In the genomic region with DNA sequence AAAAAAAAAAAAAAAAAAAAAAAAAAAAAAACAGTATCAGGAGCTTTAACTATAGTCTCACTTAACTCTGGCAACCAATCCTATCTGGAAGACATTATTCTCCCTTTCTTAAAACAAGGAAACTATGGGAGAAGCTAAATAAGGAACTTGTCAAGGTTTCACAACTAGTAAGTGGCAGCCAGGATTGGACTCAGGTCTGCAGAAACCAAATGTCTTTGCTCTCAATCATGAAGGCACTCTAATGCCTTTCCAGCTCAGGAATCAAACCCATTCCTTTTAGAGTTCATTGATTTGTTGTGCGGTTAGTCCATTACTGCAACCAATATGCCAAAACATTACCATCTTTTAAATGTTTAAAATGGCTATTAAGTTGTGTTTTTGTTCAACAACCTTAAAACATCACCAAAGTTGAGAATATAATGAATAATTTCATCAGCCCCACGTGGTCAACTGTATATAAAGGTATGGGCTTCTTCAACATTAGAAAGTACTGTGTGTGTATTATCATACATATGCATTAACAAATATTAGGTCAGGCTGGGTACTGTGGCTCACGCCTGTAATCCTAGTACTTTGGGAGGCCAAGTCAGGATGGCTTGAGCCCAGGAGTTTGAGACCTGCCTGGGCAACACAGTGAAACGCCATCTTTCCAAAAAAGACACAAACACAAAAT, we compare ENCODE assay signal across 10 cellular contexts. TPM values are rescaled to one million over a fixed set of nuclear protein-coding genes. Genes with fewer than 3 reads are reported as not detected.
DNase-seq lines count a peak whose midpoint lies in the region; ATAC-seq and TF ChIP-seq lines count a peak whose summit lies in the region.
"Had no signal": no experiment of that assay in that cellular context is flagged by ENCODE, and none has a peak within 500 bp of the region (broad histone marks: within the 10 kb centered on the region; RNA-seq: fewer than 3 reads in every experiment).

No MANE protein-coding gene starts in this region.

- no peak for ATAC-seq in activated naive CD8-positive, alpha-beta T cell treated with anti-CD3 and anti-CD28 coated beads, Interleukin-2, amount 10 ng/mL, durations not matched to agents 7 days and 5 days (ENCODE audit: low read depth)
- ATAC-seq in lower lobe of right lung (no peak), GM18498 (IDR thresholded peaks at IDR 0.05; ENCODE audit: unreplicated experiment) (no peak)

- H3K27me3 Mint-ChIP-seq in activated naive CD8-positive, alpha-beta T cell treated with anti-CD3 and anti-CD28 coated beads, Interleukin-2, amount 10 ng/mL, durations not matched to agents 7 days and 5 days = no peaks in the 10 kb centered on the region

- peak overlapping the region; percentile 97 for H3K4me3 Mint-ChIP-seq in activated naive CD8-positive, alpha-beta T cell treated with anti-CD3 and anti-CD28 coated beads, Interleukin-2, amount 10 ng/mL, durations not matched to agents 7 days and 5 days

- H3K27ac ChIP-seq in ACC112 (ENCODE audit: low read depth, low read length) (no peak overlapping the region), HEK293 (ENCODE audit: extremely low read depth, low read depth, low read length) (no peak overlapping the region), lower lobe of right lung (no peak overlapping the region)

- peaks cover 53% of the 10 kb centered on the region for H3K79me2 ChIP-seq in ACC112 (ENCODE audit: control insufficient read depth, insufficient read depth, low read length, unreplicated experiment)

- no peak for DNase-seq in activated naive CD8-positive, alpha-beta T cell treated with anti-CD3 and anti-CD28 coated beads, Interleukin-2, amount 10 ng/mL, durations not matched to agents 7 days and 5 days
- DNase-seq in lower lobe of right lung (no peak), superior temporal gyrus (ENCODE audit: extremely low spot score) (no peak), NCI-H748 (lab: John Stamatoyannopoulos, UW; ENCODE audit: unreplicated experiment) (no peak)
- no peak for DNase-seq in stimulated activated CD4-positive, alpha-beta T cell treated with anti-CD3 and anti-CD28 coated beads, Interleukin-4, amount 100 ng/mL, for 4 hours
- DNase-seq: head of caudate nucleus, NCI-H2029 had no signal

- no peak overlapping the region for H2AFZ ChIP-seq in ACC112 (ENCODE audit: low read length, unreplicated experiment)

- H3K4me1 ChIP-seq in ACC112 (ENCODE audit: control insufficient read depth, insufficient read depth, low read length, unreplicated experiment) (peaks cover 15% of the 10 kb centered on the region), HEK293 (ENCODE audit: control insufficient read depth, insufficient read depth, low read length) (no peaks in the 10 kb centered on the region), lower lobe of right lung (peaks cover 30% of the 10 kb centered on the region)

- H3K9me3 Mint-ChIP-seq in activated naive CD8-positive, alpha-beta T cell treated with anti-CD3 and anti-CD28 coated beads, Interleukin-2, amount 10 ng/mL, durations not matched to agents 7 days and 5 days = no peaks in the 10 kb centered on the region

- no peaks in the 10 kb centered on the region for H3K36me3 ChIP-seq in ACC112 (ENCODE audit: insufficient read depth, low read length)
- peaks cover 2 to 8% of the 10 kb centered on the region in 2 experiments; a peak in 2 of 3 replicates for H3K36me3 ChIP-seq in HEK293 (ENCODE audit: control insufficient read depth in 2 of 2, insufficient read depth in 1 of 2, low read length in 2 of 2)
- H3K36me3 ChIP-seq in lower lobe of right lung = peaks cover 12% of the 10 kb centered on the region

- H3K4me3 ChIP-seq in ACC112 (ENCODE audit: low read depth, low read length) (peak overlapping the region; percentile 96), HEK293 (ENCODE audit: low read depth, low read length) (peak overlapping the region; percentile 89), lower lobe of right lung (peak overlapping the region; percentile 82)

- H3K9me3 ChIP-seq in HEK293 (ENCODE audit: control insufficient read depth, insufficient read depth, low read depth, low read length) (no peaks in the 10 kb centered on the region), lower lobe of right lung (no peaks in the 10 kb centered on the region)

- H3K4me1 Mint-ChIP-seq in activated naive CD8-positive, alpha-beta T cell treated with anti-CD3 and anti-CD28 coated beads, Interleukin-2, amount 10 ng/mL, durations not matched to agents 7 days and 5 days = peaks cover 15% of the 10 kb centered on the region

- TF ChIP-seq CTCF in HEK293 (tag by site-specific recombination; IDR thresholded peaks at IDR 0.05) = no peak
- no peak for TF ChIP-seq CTCF in lower lobe of right lung (IDR thresholded peaks at IDR 0.05)

- intact Hi-C loops in lower lobe of right lung (cut with DNase I) = no loop called here

- H3K27ac Mint-ChIP-seq in activated naive CD8-positive, alpha-beta T cell treated with anti-CD3 and anti-CD28 coated beads, Interleukin-2, amount 10 ng/mL, durations not matched to agents 7 days and 5 days = peak overlapping the region; percentile 97

- CTCF ChIA-PET in HEK293 (lab: Yijun Ruan, JAX) = interaction anchor here (0.8 kb wide), 1 partner anchor 182 kb away, joined by 3 read pairs; no protein-coding TSS in a partner anchor

- H3K27me3 ChIP-seq in ACC112 (ENCODE audit: insufficient read depth, low read length) (no peaks in the 10 kb centered on the region), lower lobe of right lung (ENCODE audit: low read depth) (no peaks in the 10 kb centered on the region)

- POLR2A ChIA-PET in HEK293 (lab: Yijun Ruan, JAX) = interaction anchor here (0.6 kb wide), 3 partner anchors 32 to 679 kb away, joined by 3 to 6 read pairs (median 4); no protein-coding TSS in a partner anchor
- POLR2A ChIA-PET in activated naive CD8-positive, alpha-beta T cell treated with anti-CD3 and anti-CD28 coated beads, Interleukin-2, amount 10 ng/mL, durations not matched to agents 7 days and 5 days (lab: Charles Lee) = interaction anchor here (0.5 to 2.0 kb wide), 4 partner anchors 13 to 227 kb away, joined by 3 to 5 read pairs (median 4); a partner anchor contains a TSS

- peaks cover 2% of the 10 kb centered on the region for H3K36me3 Mint-ChIP-seq in activated naive CD8-positive, alpha-beta T cell treated with anti-CD3 and anti-CD28 coated beads, Interleukin-2, amount 10 ng/mL, durations not matched to agents 7 days and 5 days

TF ChIP-seq in HEK293, 187 proteins besides CTCF, POLR2A, EP300 and RAD21:
- no peak for TF ChIP-seq ZNF621 (tag by site-specific recombination; IDR thresholded peaks at IDR 0.05)
- TF ChIP-seq, protein P1, sequence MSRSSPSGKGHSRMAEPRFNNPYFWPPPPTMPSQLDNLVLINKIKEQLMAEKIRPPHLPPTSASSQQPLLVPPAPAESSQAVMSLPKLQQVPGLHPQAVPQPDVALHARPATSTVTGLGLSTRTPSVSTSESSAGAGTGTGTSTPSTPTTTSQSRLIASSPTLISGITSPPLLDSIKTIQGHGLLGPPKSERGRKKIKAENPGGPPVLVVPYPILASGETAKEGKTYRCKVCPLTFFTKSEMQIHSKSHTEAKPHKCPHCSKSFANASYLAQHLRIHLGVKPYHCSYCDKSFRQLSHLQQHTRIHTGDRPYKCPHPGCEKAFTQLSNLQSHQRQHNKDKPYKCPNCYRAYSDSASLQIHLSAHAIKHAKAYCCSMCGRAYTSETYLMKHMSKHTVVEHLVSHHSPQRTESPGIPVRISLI (tag by site-specific recombination; IDR thresholded peaks at IDR 0.05) = peak; percentile 59; the same call in 1 of the 2 replicates

RNA-seq across cellular contexts. Expression of a gene that starts 1.5 kb away (rescaled TPM):
- total RNA-seq in activated naive CD8-positive, alpha-beta T cell treated with anti-CD3 and anti-CD28 coated beads, Interleukin-2, amount 10 ng/mL, durations not matched to agents 7 days and 5 days = 100 to 1,000 TPM; 111 to 117 TPM
- total RNA-seq in lower lobe of right lung = 65.4 TPM

RNA-seq across cellular contexts. Expression of a gene that starts 44.8 kb away (rescaled TPM):
- 10 to 100 TPM; 18.4 to 23.3 TPM for total RNA-seq in activated naive CD8-positive, alpha-beta T cell treated with anti-CD3 and anti-CD28 coated beads, Interleukin-2, amount 10 ng/mL, durations not matched to agents 7 days and 5 days
- 23.5 TPM for total RNA-seq in lower lobe of right lung

RNA-seq across cellular contexts. Expression of a gene that starts 49.1 kb away (rescaled TPM):
- 10 to 100 TPM; 48.7 to 49.0 TPM for total RNA-seq in activated naive CD8-positive, alpha-beta T cell treated with anti-CD3 and anti-CD28 coated beads, Interleukin-2, amount 10 ng/mL, durations not matched to agents 7 days and 5 days
- total RNA-seq in lower lobe of right lung = 51.9 TPM
